1 cellular context compared by ENCODE assay signal in the genomic region with DNA sequence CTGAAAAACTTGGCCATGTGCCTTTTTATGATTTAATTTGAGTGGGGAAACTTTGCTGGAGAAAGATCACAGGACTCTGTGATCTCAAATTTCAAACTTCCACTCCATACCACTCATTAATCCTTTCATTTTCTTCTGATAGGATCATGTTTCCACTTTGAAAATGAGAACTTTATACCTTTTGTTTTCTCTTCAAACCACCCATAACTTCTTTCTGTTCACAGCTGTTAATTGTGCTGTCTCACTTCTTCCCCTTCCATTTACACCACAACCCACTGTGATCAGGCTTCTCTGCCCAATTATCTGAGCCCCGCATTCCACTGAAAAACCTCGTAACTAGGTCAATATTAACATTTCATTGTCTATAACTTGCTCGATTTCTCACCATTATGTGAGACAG.
TF ChIP-seq lines count a peak whose summit lies in the region.

No MANE protein-coding gene starts in this region.

TF ChIP-seq in IMR-90, 13 proteins besides CTCF, POLR2A, EP300 and RAD21:
- TF ChIP-seq CHD1 (IDR thresholded peaks at IDR 0.05; ENCODE audit: low read depth, low read length) (no peak), NFE2L2 (IDR thresholded peaks at IDR 0.05; ENCODE audit: low read depth, low read length) (no peak), MAFK (IDR thresholded peaks at IDR 0.05; ENCODE audit: low read depth, low read length) (no peak), MXI1 (IDR thresholded peaks at IDR 0.05; ENCODE audit: borderline replicate concordance, low read depth, low read length) (no peak), FOS (IDR thresholded peaks at IDR 0.05; ENCODE audit: low read depth, low read length) (no peak), RCOR1 (IDR thresholded peaks at IDR 0.05; ENCODE audit: insufficient replicate concordance, low read length) (no peak), CEBPB (IDR thresholded peaks at IDR 0.05; ENCODE audit: low read depth, low read length) (no peak), SMC3 (IDR thresholded peaks at IDR 0.05; ENCODE audit: low read depth, low read length) (no peak)
- TF ChIP-seq, protein P1, sequence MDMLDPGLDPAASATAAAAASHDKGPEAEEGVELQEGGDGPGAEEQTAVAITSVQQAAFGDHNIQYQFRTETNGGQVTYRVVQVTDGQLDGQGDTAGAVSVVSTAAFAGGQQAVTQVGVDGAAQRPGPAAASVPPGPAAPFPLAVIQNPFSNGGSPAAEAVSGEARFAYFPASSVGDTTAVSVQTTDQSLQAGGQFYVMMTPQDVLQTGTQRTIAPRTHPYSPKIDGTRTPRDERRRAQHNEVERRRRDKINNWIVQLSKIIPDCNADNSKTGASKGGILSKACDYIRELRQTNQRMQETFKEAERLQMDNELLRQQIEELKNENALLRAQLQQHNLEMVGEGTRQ (IDR thresholded peaks at IDR 0.05; ENCODE audit: low read depth, low read length) = no peak
